Comparison of ENCODE assay signal across 23 cellular contexts in genomic region chr10:604716-605631, GRCh38.
DNase-seq lines count a peak whose midpoint lies in the region; ATAC-seq lines count a peak whose summit lies in the region.
"Had no signal": no experiment of that assay in that cellular context is flagged by ENCODE, and none has a peak within 500 bp of the region (broad histone marks: within the 10 kb centered on the region; RNA-seq: fewer than 3 reads in every experiment).

No MANE protein-coding gene starts in this region.

- H3K4me1 Mint-ChIP-seq in activated naive CD8-positive, alpha-beta T cell treated with anti-CD3 and anti-CD28 coated beads for 36 hours, result peaks cover 8% of the 10 kb centered on the region
- H3K4me1 Mint-ChIP-seq: CD8-positive, alpha-beta memory T cell had no signal

- H3K27me3 ChIP-seq in layer of hippocampus (ENCODE audit: control insufficient read depth, insufficient read depth, low read length), result no peaks in the 10 kb centered on the region
- H3K27me3 ChIP-seq: vagina had no signal

- H3K27me3 Mint-ChIP-seq in activated naive CD8-positive, alpha-beta T cell treated with anti-CD3 and anti-CD28 coated beads for 36 hours, result peaks cover 9% of the 10 kb centered on the region
- H3K27me3 Mint-ChIP-seq: activated CD4-positive, alpha-beta T cell treated with anti-CD3 and anti-CD28 coated beads, Interleukin-2, amount 10 ng/mL, durations not matched to agents 24 days and 14 days had no signal

- DNase-seq in left ventricle myocardium superior (peak; percentile 28), cardiac septum (ENCODE audit: low spot score) (no peak), posterior vena cava (ENCODE audit: low spot score) (peak; percentile 49), NCI-H2171 (lab: John Stamatoyannopoulos, UW) (no peak), HuH-7.5 (ENCODE audit: low spot score) (no peak), NCI-H1105 (lab: John Stamatoyannopoulos, UW) (no peak)
- DNase-seq in activated naive CD8-positive, alpha-beta T cell treated with anti-CD3 and anti-CD28 coated beads for 36 hours, result no peak
- DNase-seq: activated CD4-positive, alpha-beta T cell treated with anti-CD3 and anti-CD28 coated beads, Interleukin-2, amount 10 ng/mL, durations not matched to agents 24 days and 14 days; activated naive CD4-positive, alpha-beta T cell; activated T-cell treated with anti-CD3 and anti-CD28 coated beads, Interleukin-2, amount 50 U/mL, for 48 hours; CD8-positive, alpha-beta memory T cell; DMS 273 treated with DMSO at 0.1 percent for 48 hours; foreskin melanocyte; NCI-H1694; NCI-H524 treated with DMSO at 0.1 percent for 48 hours; SHP77; WERI-Rb-1 had no signal

- H3K36me3 Mint-ChIP-seq in activated naive CD8-positive, alpha-beta T cell treated with anti-CD3 and anti-CD28 coated beads for 36 hours, result no peaks in the 10 kb centered on the region
- H3K36me3 Mint-ChIP-seq: CD8-positive, alpha-beta memory T cell; IgD-negative memory B cell; memory B cell had no signal

- intact Hi-C loops in left ventricle myocardium superior (cut with micrococcal nuclease), result no loop called here
- intact Hi-C loops in cardiac septum (cut with DNase I), result no loop called here
- intact Hi-C loops in posterior vena cava (cut with DNase I), result no loop called here

- ATAC-seq in left ventricle myocardium superior, result no peak
- ATAC-seq: esophagus mucosa had no signal

- H3K27ac ChIP-seq in layer of hippocampus (ENCODE audit: low read depth, low read length), result peak overlapping the region; percentile 24
- H3K27ac ChIP-seq: spleen, vagina, WERI-Rb-1 had no signal

- no peak overlapping the region for H3K27ac Mint-ChIP-seq in activated naive CD8-positive, alpha-beta T cell treated with anti-CD3 and anti-CD28 coated beads for 36 hours
- H3K27ac Mint-ChIP-seq: activated CD4-positive, alpha-beta T cell treated with anti-CD3 and anti-CD28 coated beads, Interleukin-2, amount 10 ng/mL, durations not matched to agents 24 days and 14 days; CD8-positive, alpha-beta memory T cell; IgD-negative memory B cell; memory B cell had no signal

- no peaks in the 10 kb centered on the region for H3K9me3 Mint-ChIP-seq in activated naive CD8-positive, alpha-beta T cell treated with anti-CD3 and anti-CD28 coated beads for 36 hours
- H3K9me3 Mint-ChIP-seq: activated CD4-positive, alpha-beta T cell treated with anti-CD3 and anti-CD28 coated beads, Interleukin-2, amount 10 ng/mL, durations not matched to agents 24 days and 14 days; CD8-positive, alpha-beta memory T cell; IgD-negative memory B cell had no signal

- H3K4me3 Mint-ChIP-seq in activated naive CD8-positive, alpha-beta T cell treated with anti-CD3 and anti-CD28 coated beads for 36 hours, result no peak overlapping the region
- H3K4me3 Mint-ChIP-seq: activated CD4-positive, alpha-beta T cell treated with anti-CD3 and anti-CD28 coated beads, Interleukin-2, amount 10 ng/mL, durations not matched to agents 24 days and 14 days; CD8-positive, alpha-beta memory T cell; IgD-negative memory B cell; memory B cell had no signal

Comparison
In these comparisons a context has a peak if more than half of its experiments do, and no peak if none do; other contexts are left out.
1. DNase-seq: peak in left ventricle myocardium superior (single experiment) and posterior vena cava (single experiment); none in cardiac septum (single experiment), activated naive CD8-positive, alpha-beta T cell treated with anti-CD3 and anti-CD28 coated beads for 36 hours (single experiment), NCI-H2171 (single experiment), HuH-7.5 (single experiment) and NCI-H1105 (single experiment).